29 cellular contexts compared by ENCODE assay signal in the genomic region with DNA sequence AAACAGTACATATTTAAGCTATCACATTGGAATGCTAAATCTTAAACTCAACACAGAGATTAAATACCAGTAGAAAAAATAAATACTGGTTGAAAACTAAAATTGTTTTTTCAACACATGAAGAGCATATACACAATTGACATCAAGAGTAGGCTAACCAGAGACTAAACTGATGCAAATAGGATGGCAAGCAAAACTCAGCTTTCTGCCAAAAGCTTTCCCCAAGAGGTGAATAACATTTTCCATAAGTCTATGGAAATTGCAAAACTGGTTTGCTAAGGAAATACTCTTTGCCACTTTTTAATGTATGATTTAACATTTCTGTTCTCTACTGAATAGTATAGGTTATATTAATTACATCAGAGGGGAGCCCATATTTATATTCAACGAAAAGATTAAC. TPM values are rescaled to one million over a fixed set of nuclear protein-coding genes. Genes with fewer than 3 reads are reported as not detected.
DNase-seq lines count a peak whose midpoint lies in the region; ATAC-seq and TF ChIP-seq lines count a peak whose summit lies in the region.
"Had no signal": no experiment of that assay in that cellular context is flagged by ENCODE, and none has a peak within 500 bp of the region (broad histone marks: within the 10 kb centered on the region; RNA-seq: fewer than 3 reads in every experiment).

No MANE protein-coding gene starts in this region.

- no peaks in the 10 kb centered on the region for H3K79me1 ChIP-seq in IMR-90 (ENCODE audit: low read depth in 1 of 2, low read length in 2 of 2)

- peak; percentile 38 for ATAC-seq in IMR-90 (ENCODE audit: low read depth)
- no peak for ATAC-seq in activated CD8-positive, alpha-beta T cell treated with anti-CD3 and anti-CD28 coated beads for 36 hours
- ATAC-seq: GM12878 had no signal

- H3K27ac Mint-ChIP-seq in activated CD8-positive, alpha-beta T cell treated with anti-CD3 and anti-CD28 coated beads for 36 hours = no peak overlapping the region
- H3K27ac Mint-ChIP-seq: CD14-positive monocyte; CD4-positive, alpha-beta memory T cell; CD4-positive, CD25-positive, alpha-beta regulatory T cell; CD8-positive, alpha-beta memory T cell had no signal

- no peak overlapping the region for H4K91ac ChIP-seq in IMR-90 (ENCODE audit: insufficient read depth, low read depth, low read length)

- TF ChIP-seq CTCF in IMR-90 (conservative IDR thresholded peaks at IDR 0.05; ENCODE audit: low read depth, low read length) (no peak), fibroblast of the aortic adventitia (IDR thresholded peaks at IDR 0.05; ENCODE audit: insufficient read depth, low read length) (no peak), WERI-Rb-1 (IDR thresholded peaks at IDR 0.05; ENCODE audit: low read depth, low read length) (no peak)
- no peak for TF ChIP-seq CTCF in activated CD8-positive, alpha-beta T cell treated with anti-CD3 and anti-CD28 coated beads for 36 hours (IDR thresholded peaks at IDR 0.05)

- H3K9me3 Mint-ChIP-seq in activated CD8-positive, alpha-beta T cell treated with anti-CD3 and anti-CD28 coated beads for 36 hours = no peaks in the 10 kb centered on the region

- H4K5ac ChIP-seq in IMR-90 (ENCODE audit: low read depth, low read length) = no peak overlapping the region

- no peaks in the 10 kb centered on the region for H3K9me3 ChIP-seq in GM23248 (ENCODE audit: low read depth)
- H3K9me3 ChIP-seq in IMR-90 (ENCODE audit: control insufficient read depth, insufficient read depth, low read length) = no peaks in the 10 kb centered on the region
- peaks cover 2% of the 10 kb centered on the region for H3K9me3 ChIP-seq in WERI-Rb-1 (ENCODE audit: severe bottlenecking)
- H3K9me3 ChIP-seq: BE2C, BLaER1 had no signal

- no peaks in the 10 kb centered on the region for H3K79me2 ChIP-seq in GM23248 (ENCODE audit: insufficient read depth)

- H3K4me3 Mint-ChIP-seq in activated CD8-positive, alpha-beta T cell treated with anti-CD3 and anti-CD28 coated beads for 36 hours = no peak overlapping the region
- H3K4me3 Mint-ChIP-seq: CD14-positive monocyte; CD4-positive, alpha-beta memory T cell; CD4-positive, CD25-positive, alpha-beta regulatory T cell; CD8-positive, alpha-beta memory T cell had no signal

- H2BK120ac ChIP-seq in IMR-90 (ENCODE audit: low read depth, low read length) = no peak overlapping the region

- TF ChIP-seq POLR2A in IMR-90 (IDR thresholded peaks at IDR 0.05; ENCODE audit: low read depth, low read length) = no peak

- no peaks in the 10 kb centered on the region for H3K4me1 Mint-ChIP-seq in activated CD8-positive, alpha-beta T cell treated with anti-CD3 and anti-CD28 coated beads for 36 hours (ENCODE audit: low read depth)
- H3K4me1 Mint-ChIP-seq: CD14-positive monocyte; CD4-positive, alpha-beta memory T cell; CD4-positive, CD25-positive, alpha-beta regulatory T cell; CD8-positive, alpha-beta memory T cell had no signal

- H4K20me1 ChIP-seq in GM23248 (ENCODE audit: insufficient read depth) = no peaks in the 10 kb centered on the region
- H4K20me1 ChIP-seq in IMR-90 (ENCODE audit: insufficient read depth, low read length) = no peaks in the 10 kb centered on the region
- H4K20me1 ChIP-seq: BLaER1 had no signal

- BruUV-seq in IMR-90 (replicated peaks; lab: Mats Ljungman, UMichigan) = no TSS peak

- H3K4me3 ChIP-seq in GM23248 (no peak overlapping the region), IMR-90 (ENCODE audit: insufficient read depth, low read depth, low read length) (no peak overlapping the region), fibroblast of the aortic adventitia (ENCODE audit: low read depth, low read length) (no peak overlapping the region), WERI-Rb-1 (ENCODE audit: low read depth, low read length) (no peak overlapping the region)
- H3K4me3 ChIP-seq: BLaER1, GM12878 had no signal

- H2AK9ac ChIP-seq in IMR-90 (replicated peaks; ENCODE audit: low read depth, low read length, poor library complexity) = no peak overlapping the region

- H3F3A ChIP-seq in GM23248 (ENCODE audit: insufficient read depth) = no peaks in the 10 kb centered on the region

- no peaks in the 10 kb centered on the region for H3K9me2 ChIP-seq in GM23248 (ENCODE audit: insufficient read depth)

- no peaks in the 10 kb centered on the region for H3K36me3 Mint-ChIP-seq in activated CD8-positive, alpha-beta T cell treated with anti-CD3 and anti-CD28 coated beads for 36 hours (ENCODE audit: low read depth)
- H3K36me3 Mint-ChIP-seq: CD14-positive monocyte; CD4-positive, alpha-beta memory T cell; CD4-positive, CD25-positive, alpha-beta regulatory T cell; CD8-positive, alpha-beta memory T cell had no signal

- no peaks in the 10 kb centered on the region for H3K27me3 Mint-ChIP-seq in activated CD8-positive, alpha-beta T cell treated with anti-CD3 and anti-CD28 coated beads for 36 hours
- H3K27me3 Mint-ChIP-seq: CD4-positive, alpha-beta memory T cell; CD4-positive, CD25-positive, alpha-beta regulatory T cell had no signal

- no peak overlapping the region for H2BK5ac ChIP-seq in IMR-90 (ENCODE audit: low read depth, low read length, poor library complexity, severe bottlenecking)

- no peak overlapping the region for H3K56ac ChIP-seq in IMR-90 (ENCODE audit: extremely low read depth, insufficient read depth, low read length)

- H3K27ac ChIP-seq in GM23248 (no peak overlapping the region), IMR-90 (ENCODE audit: insufficient read depth, low read length) (no peak overlapping the region), WERI-Rb-1 (no peak overlapping the region)
- H3K27ac ChIP-seq: BLaER1 had no signal

- no peak overlapping the region for H2BK15ac ChIP-seq in IMR-90 (ENCODE audit: low read depth, low read length)

- no peak overlapping the region for H3K18ac ChIP-seq in IMR-90 (ENCODE audit: low read depth, low read length)

- TF ChIP-seq RAD21 in IMR-90 (IDR thresholded peaks at IDR 0.05; ENCODE audit: low read length) = no peak

- dilution Hi-C loops in IMR-90 (cut with HindIII; ENCODE audit: low sequenced_read_pairs, unreplicated experiment) = no loop called here

- 60 to 61% methylated on average over 1 of the region's 1 CpG for WGBS in GM23248 (ENCODE audit: low coverage in 1 of 2, low lambda C conversion rate in 2 of 2, missing lambda C conversion rate in 2 of 2), 2 experiments
- WGBS in IMR-90 (ENCODE audit: extremely low coverage in 2 of 2, insufficient read length in 1 of 2), 2 experiments = no CpG with 5 or more reads among the region's 1 CpG

- peaks cover 14% of the 10 kb centered on the region for H3K4me1 ChIP-seq in GM23248 (ENCODE audit: insufficient read depth)
- peaks cover 3% of the 10 kb centered on the region for H3K4me1 ChIP-seq in IMR-90 (ENCODE audit: control insufficient read depth, insufficient read depth, low read length)
- H3K4me1 ChIP-seq: BE2C, BLaER1 had no signal

- no peak overlapping the region for H2AK5ac ChIP-seq in IMR-90 (ENCODE audit: low read depth, low read length)

- no peak overlapping the region for H3K4ac ChIP-seq in IMR-90 (ENCODE audit: low read depth, low read length)

- H2BK20ac ChIP-seq in IMR-90 (ENCODE audit: low read depth, low read length) = no peak overlapping the region

- no peak overlapping the region for H3K9ac ChIP-seq in GM23248
- H3K9ac ChIP-seq in IMR-90 (ENCODE audit: low read depth, low read length) = no peak overlapping the region
- H3K9ac ChIP-seq: BLaER1 had no signal

- H3K27me3 ChIP-seq in GM23248 (replicated peaks; ENCODE audit: insufficient read depth) (no peaks in the 10 kb centered on the region), IMR-90 (ENCODE audit: control insufficient read depth, insufficient read depth, low read length) (no peaks in the 10 kb centered on the region), WERI-Rb-1 (ENCODE audit: insufficient read depth, low read depth, severe bottlenecking) (no peaks in the 10 kb centered on the region)
- H3K27me3 ChIP-seq: BE2C, BLaER1 had no signal

- H2AFZ ChIP-seq in GM23248 = no peak overlapping the region
- H2AFZ ChIP-seq in IMR-90 (replicated peaks; ENCODE audit: low read length, poor library complexity) = no peak overlapping the region

- H3K9me1 ChIP-seq in IMR-90 (ENCODE audit: insufficient read depth, low read length) = no peaks in the 10 kb centered on the region

- no peak overlapping the region for H3K14ac ChIP-seq in IMR-90 (replicated peaks; ENCODE audit: low read depth, low read length)

- H4K8ac ChIP-seq in IMR-90 (ENCODE audit: low read depth in 2 of 2, low read length in 2 of 2) = no peak overlapping the region

- intact Hi-C loops in IMR-90 (cut with micrococcal nuclease) = no loop called here
- intact Hi-C loops in activated CD8-positive, alpha-beta T cell treated with anti-CD3 and anti-CD28 coated beads for 36 hours (cut with micrococcal nuclease) = no loop called here

- H3K4me2 ChIP-seq in GM23248 (ENCODE audit: unreplicated experiment) (no peak overlapping the region), IMR-90 (ENCODE audit: low read depth, low read length) (no peak overlapping the region)
- H3K4me2 ChIP-seq: BLaER1 had no signal

- POLR2A ChIA-PET in IMR-90 (lab: Charles Lee; ENCODE audit: unreplicated experiment) = no interaction called here
- POLR2A ChIA-PET in activated CD8-positive, alpha-beta T cell treated with anti-CD3 and anti-CD28 coated beads for 36 hours (lab: Charles Lee) = no interaction called here

- peak; percentile 11 for DNase-seq in GM23248
- DNase-seq in IMR-90 = peak; percentile 19
- peak; percentile 82 for DNase-seq in fibroblast of gingiva (ENCODE audit: low read depth)
- peak; percentile 57 for DNase-seq in fibroblast of the aortic adventitia (ENCODE audit: low read depth)
- DNase-seq in NCI-H1105 treated with DMSO at 0.1 percent for 48 hours (lab: John Stamatoyannopoulos, UW) = no peak
- no peak for DNase-seq in activated CD8-positive, alpha-beta T cell treated with anti-CD3 and anti-CD28 coated beads for 36 hours
- DNase-seq in ureter (ENCODE audit: low spot score) = no peak
- DNase-seq in WERI-Rb-1 = no peak
- DNase-seq: 8988T; ACHN; BE2C; C1 segment of cervical spinal cord; CD4-positive, alpha-beta memory T cell; CD4-positive, CD25-positive, alpha-beta regulatory T cell; CD8-positive, alpha-beta memory T cell; COR-L47; DMS 273 treated with DMSO at 0.1 percent for 48 hours; DMS153; DMS53; DMS79; DND-41; EL; GDM1 had no signal

- no peak overlapping the region for H3K23ac ChIP-seq in IMR-90 (ENCODE audit: low read depth, low read length)

- no peaks in the 10 kb centered on the region for H3K36me3 ChIP-seq in GM23248 (ENCODE audit: low read depth)
- H3K36me3 ChIP-seq in IMR-90 (ENCODE audit: control insufficient read depth, insufficient read depth, low read length) = no peaks in the 10 kb centered on the region
- H3K36me3 ChIP-seq in WERI-Rb-1 = no peaks in the 10 kb centered on the region
- H3K36me3 ChIP-seq: BE2C, BLaER1 had no signal

- in situ Hi-C loops in GM23248 (cut with MboI) = no loop called here
- in situ Hi-C loops in IMR-90 (cut with MboI; ENCODE audit: low sequenced_read_pairs) = no loop called here

- CTCF ChIA-PET in IMR-90 (lab: Yijun Ruan, JAX) = no interaction called here
- CTCF ChIA-PET in activated CD8-positive, alpha-beta T cell treated with anti-CD3 and anti-CD28 coated beads for 36 hours (lab: Charles Lee) = no interaction called here

RNA-seq across cellular contexts. Expression of gene IQCM, which starts 23.8 kb away (rescaled TPM):
- total RNA-seq in GM23248 (2014; rRNA removed; shearing (Covaris generic)) = 0.11 TPM in 1 of 2 replicates, not detected in the other
- polyA plus RNA-seq in GM23248 (2016; fragmentation: Nextera tagmentation; extraction: Ambion mirVana) (not detected in 2 replicates), IMR-90 (2012; rRNA removed) (not detected in 2 replicates)
- total RNA-seq in IMR-90 (2012; rRNA removed) (not detected in 2 replicates), fibroblast of the aortic adventitia (ENCODE audit: low replicate concordance) (0.16 and 0.27 TPM in 2 replicates), ureter (not detected)
- not detected in 2 replicates for polyA plus RNA-seq in IMR-90 (2012; cell fraction: cytosol; rRNA removed)
- not detected in 2 replicates for polyA plus RNA-seq in IMR-90 (2012; cell fraction: nucleus; rRNA removed; ENCODE audit: low replicate concordance)
- total RNA-seq in activated CD8-positive, alpha-beta T cell treated with anti-CD3 and anti-CD28 coated beads for 36 hours = not detected
- total RNA-seq: A673; CD4-positive, alpha-beta memory T cell; CD4-positive, CD25-positive, alpha-beta regulatory T cell; CD8-positive, alpha-beta memory T cell; Daoy; G401; GM12878 had no signal
- polyA plus RNA-seq: CD14-positive monocyte; CD4-positive, alpha-beta memory T cell; CD4-positive, CD25-positive, alpha-beta regulatory T cell; CD8-positive, alpha-beta memory T cell; GM12878 had no signal

Comparison
In these comparisons a context has a peak if more than half of its experiments do, and no peak if none do; other contexts are left out.
1. DNase-seq: peak in GM23248 (single experiment), IMR-90 (single experiment), fibroblast of gingiva (single experiment) and fibroblast of the aortic adventitia (single experiment); none in NCI-H1105 treated with DMSO at 0.1 percent for 48 hours (single experiment), activated CD8-positive, alpha-beta T cell treated with anti-CD3 and anti-CD28 coated beads for 36 hours (single experiment), ureter (single experiment) and WERI-Rb-1 (single experiment).